ENCODE assay signal across 8 cellular contexts in genomic region chr3:172152869-172153268, GRCh38.
DNase-seq lines count a peak whose midpoint lies in the region; ATAC-seq and TF ChIP-seq lines count a peak whose summit lies in the region.

No MANE protein-coding gene starts in this region.

- no peak for TF ChIP-seq POLR2A in spleen (IDR thresholded peaks at IDR 0.05)

- no peak for ATAC-seq in HG02884 (IDR thresholded peaks at IDR 0.05; ENCODE audit: unreplicated experiment)
- no peak for ATAC-seq in GM21576 (IDR thresholded peaks at IDR 0.05; ENCODE audit: unreplicated experiment)

- peaks cover 12% of the 10 kb centered on the region for H3K36me3 ChIP-seq in adipocyte (ENCODE audit: control insufficient read depth, insufficient read depth, low read length, severe bottlenecking)
- H3K36me3 ChIP-seq in iPS-20b (ENCODE audit: insufficient read depth, low read depth, low read length): no peaks in the 10 kb centered on the region
- no peaks in the 10 kb centered on the region for H3K36me3 ChIP-seq in spleen

- H3K4me3 ChIP-seq in adipocyte (ENCODE audit: low read length) (peak overlapping the region; percentile 43), iPS-20b (ENCODE audit: low read length) (no peak overlapping the region), spleen (no peak overlapping the region)

- H3K9me3 ChIP-seq in adipocyte (ENCODE audit: control insufficient read depth, low read length) (no peaks in the 10 kb centered on the region), iPS-20b (ENCODE audit: insufficient read depth, low read depth, low read length) (no peaks in the 10 kb centered on the region), spleen (no peaks in the 10 kb centered on the region)

- H3K27ac ChIP-seq in iPS-20b (ENCODE audit: low read length): no peak overlapping the region
- peak overlapping the region in 7 of 8 donors; percentile 34 to 77 (median 71) for H3K27ac ChIP-seq in spleen

- H3K4me1 ChIP-seq in adipocyte (ENCODE audit: control insufficient read depth, insufficient read depth, low read length) (peaks cover 67% of the 10 kb centered on the region), iPS-20b (ENCODE audit: insufficient read depth, low read length) (peaks cover 61% of the 10 kb centered on the region), spleen (peaks cover 24 to 89% (median 53%) of the 10 kb centered on the region in 6 donors)

- intact Hi-C loops in spleen (cut with DNase I; ENCODE audit: low total_unique reads): no loop called here

- TF ChIP-seq CTCF in spleen (IDR thresholded peaks at IDR 0.05 in 8 of 11, conservative IDR thresholded peaks at IDR 0.05 in 3 of 11): no peak

- DNase-seq in HS-5 (ENCODE audit: low read depth) (peak; percentile 48), adipocyte (ENCODE audit: low read depth) (peak; percentile 69), spleen (no peak), NK-92 (lab: John Stamatoyannopoulos, UW; ENCODE audit: unreplicated experiment) (no peak)
- DNase-seq in stimulated activated CD4-positive, alpha-beta T cell treated with anti-CD3 and anti-CD28 coated beads, Interleukin-1b, Interleukin-23, amount 100 ng/mL, for 48 hours: no peak

- H3K9ac ChIP-seq in adipocyte (ENCODE audit: low read length): peak overlapping the region; percentile 78
- peak overlapping the region; percentile 35; the same call in 1 of the 2 replicates for H3K9ac ChIP-seq in iPS-20b (ENCODE audit: low read depth, low read length)

- H3K27me3 ChIP-seq in adipocyte (replicated peaks; ENCODE audit: control insufficient read depth, insufficient read depth, low read length) (no peaks in the 10 kb centered on the region), iPS-20b (ENCODE audit: insufficient read depth, low read length) (no peaks in the 10 kb centered on the region), spleen (replicated peaks in 1 of 7) (no peaks in the 10 kb centered on the region)

- WGBS in spleen, 5 donors: 51 to 66% (median 57%) methylated on average over 7 of the region's 7 CpGs

Comparison
In these comparisons a context has a peak if more than half of its experiments do, and no peak if none do; other contexts are left out.
1. DNase-seq: peak in HS-5 (single experiment) and adipocyte (single experiment); none in spleen (single experiment), NK-92 (single experiment) and stimulated activated CD4-positive, alpha-beta T cell treated with anti-CD3 and anti-CD28 coated beads, Interleukin-1b, Interleukin-23, amount 100 ng/mL, for 48 hours (single experiment).